26 cellular contexts compared by ENCODE assay signal in genomic region chr14:92437309-92437708, GRCh38.
"Had no signal": no experiment of that assay in that cellular context is flagged by ENCODE, and none has a peak within 500 bp of the region (broad histone marks: within the 10 kb centered on the region; RNA-seq: fewer than 3 reads in every experiment).

No MANE protein-coding gene starts in this region.

- H3K27ac ChIP-seq: ascending aorta, SJCRH30, SK-N-MC, WERI-Rb-1 had no signal

- H3K27me3 Mint-ChIP-seq: activated CD4-positive, alpha-beta T cell treated with anti-CD3 and anti-CD28 coated beads, Interleukin-2, amount 10 ng/mL, durations not matched to agents 24 days and 14 days; activated CD8-positive, alpha-beta T cell treated with anti-CD3 and anti-CD28 coated beads for 36 hours; activated naive CD4-positive, alpha-beta T cell treated with anti-CD3 and anti-CD28 coated beads, Interleukin-2, amount 50 U/mL, for 24 hours; activated T-cell treated with anti-CD3 and anti-CD28 coated beads, Interleukin-2, amount 50 U/mL, for 24 hours had no signal

- H3K9me3 Mint-ChIP-seq: activated CD4-positive, alpha-beta T cell treated with anti-CD3 and anti-CD28 coated beads, Interleukin-2, amount 10 ng/mL, durations not matched to agents 24 days and 14 days; activated CD8-positive, alpha-beta T cell treated with anti-CD3 and anti-CD28 coated beads for 36 hours; activated naive CD4-positive, alpha-beta T cell treated with anti-CD3 and anti-CD28 coated beads, Interleukin-2, amount 50 U/mL, for 24 hours; activated T-cell treated with anti-CD3 and anti-CD28 coated beads, Interleukin-2, amount 50 U/mL, for 24 hours; activated T-helper 2 cell treated with anti-CD3 and anti-CD28 coated beads, Interferon-gamma antibody, Interleukin-2, Interleukin-4, amounts not matched to agents 10 μg/mL and 5 μg/mL and 100 μg/mL, durations not matched to agents 14 hours and 24 hours and 36 hours had no signal

- H3K9me3 ChIP-seq: ascending aorta, SJCRH30 had no signal

- H3K27ac Mint-ChIP-seq: activated CD8-positive, alpha-beta T cell treated with anti-CD3 and anti-CD28 coated beads for 36 hours; activated naive CD4-positive, alpha-beta T cell treated with anti-CD3 and anti-CD28 coated beads, Interleukin-2, amount 50 U/mL, for 24 hours; activated naive CD8-positive, alpha-beta T cell treated with anti-CD3 and anti-CD28 coated beads, Interleukin-2, amount 10 ng/mL, durations not matched to agents 7 days and 5 days; activated T-cell treated with anti-CD3 and anti-CD28 coated beads, Interleukin-2, amount 50 U/mL, for 24 hours; activated T-helper 2 cell treated with anti-CD3 and anti-CD28 coated beads, Interferon-gamma antibody, Interleukin-2, Interleukin-4, amounts not matched to agents 10 μg/mL and 5 μg/mL and 100 μg/mL, durations not matched to agents 14 hours and 24 hours and 36 hours had no signal

- DNase-seq: activated CD4-positive, alpha-beta T cell treated with anti-CD3 and anti-CD28 coated beads, Interleukin-2, amount 10 ng/mL, durations not matched to agents 24 days and 14 days; activated CD4-positive, alpha-beta T cell treated with anti-CD3 and anti-CD28 coated beads, Interleukin-2, amount 50 U/mL, for 4 hours; activated CD8-positive, alpha-beta T cell treated with anti-CD3 and anti-CD28 coated beads for 36 hours; activated gamma-delta T cell; activated naive CD4-positive, alpha-beta T cell treated with Interleukin-2 at 50 U/mL for 16 hours; activated naive CD8-positive, alpha-beta T cell treated with anti-CD3 and anti-CD28 coated beads, Interleukin-2, amount 10 ng/mL, durations not matched to agents 7 days and 5 days; activated T-cell treated with anti-CD3 and anti-CD28 coated beads, Interleukin-2, amount 50 U/mL, for 24 hours; amygdala; caudate nucleus; cerebellar nuclear complex; NCI-H1105 treated with DMSO at 0.1 percent for 48 hours; NCI-H1436; NCI-H1694; NCI-H2029; NCI-H345; NCI-H524 treated with DMSO at 0.1 percent for 48 hours; NCI-H748 treated with DMSO at 0.1 percent for 48 hours; OCI-M1; SHP77; SJCRH30; T1000; WERI-Rb-1 had no signal

- ATAC-seq: activated CD8-positive, alpha-beta T cell treated with anti-CD3 and anti-CD28 coated beads for 36 hours had no signal

- H3K27me3 ChIP-seq: ascending aorta, SJCRH30 had no signal

- H3K4me3 Mint-ChIP-seq: activated CD4-positive, alpha-beta T cell treated with anti-CD3 and anti-CD28 coated beads, Interleukin-2, amount 10 ng/mL, durations not matched to agents 24 days and 14 days; activated CD8-positive, alpha-beta T cell treated with anti-CD3 and anti-CD28 coated beads for 36 hours; activated naive CD4-positive, alpha-beta T cell treated with anti-CD3 and anti-CD28 coated beads, Interleukin-2, amount 50 U/mL, for 24 hours; activated naive CD8-positive, alpha-beta T cell treated with anti-CD3 and anti-CD28 coated beads, Interleukin-2, amount 10 ng/mL, durations not matched to agents 7 days and 5 days; activated T-cell treated with anti-CD3 and anti-CD28 coated beads, Interleukin-2, amount 50 U/mL, for 24 hours had no signal

- H3K4me3 ChIP-seq: ascending aorta, SJCRH30, SK-N-MC had no signal

- H3K36me3 Mint-ChIP-seq: activated naive CD4-positive, alpha-beta T cell treated with anti-CD3 and anti-CD28 coated beads, Interleukin-2, amount 50 U/mL, for 24 hours; activated naive CD8-positive, alpha-beta T cell treated with anti-CD3 and anti-CD28 coated beads, Interleukin-2, amount 10 ng/mL, durations not matched to agents 7 days and 5 days had no signal

- H3K36me3 ChIP-seq: ascending aorta, SJCRH30, WERI-Rb-1 had no signal

- H3K4me1 ChIP-seq: ascending aorta, SJCRH30 had no signal
